Comparison of ENCODE assay signal across 24 cellular contexts in the genomic region with DNA sequence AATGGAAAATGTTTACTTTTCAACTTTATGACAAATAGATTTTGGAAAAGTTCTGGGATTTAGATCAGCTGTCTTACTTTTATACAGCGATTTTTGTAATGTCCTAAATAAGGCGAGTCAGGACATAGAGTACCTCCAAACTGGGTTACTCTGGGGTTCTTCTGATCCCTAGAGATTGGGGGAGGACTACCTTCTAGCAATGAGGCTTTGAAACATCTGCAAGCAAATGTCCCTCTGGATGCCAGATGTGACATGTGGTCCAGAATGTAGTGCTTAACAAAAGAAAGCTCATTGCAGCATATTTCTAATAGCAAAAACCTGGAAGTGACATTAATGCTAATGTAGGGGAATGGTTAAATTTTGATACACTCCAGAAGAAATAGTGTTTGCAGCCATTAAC.
"Had no signal": no experiment of that assay in that cellular context is flagged by ENCODE, and none has a peak within 500 bp of the region (broad histone marks: within the 10 kb centered on the region; RNA-seq: fewer than 3 reads in every experiment).

No MANE protein-coding gene starts in this region.

- H3K4me3 ChIP-seq: MG63 had no signal

- H3K27ac ChIP-seq: RWPE1 had no signal

- ATAC-seq: HepG2, Panc1, PC-3 had no signal

- H3K9me3 ChIP-seq: MG63 had no signal

- H3K27me3 ChIP-seq: MG63 had no signal

- DNase-seq: IMR-90, Karpas-422, KG1, MG63, NCI-H1092, NCI-H1105 treated with DMSO at 0.1 percent for 48 hours, NCI-H1417 treated with DMSO at 0.1 percent for 48 hours, NCI-H146, NCI-H1694 treated with DMSO at 0.1 percent for 48 hours, NCI-H1930, NCI-H2081, NCI-H2107, NCI-H2171, NCI-H226, NCI-H446, NCI-H510A, NCI-H524 treated with DMSO at 0.1 percent for 48 hours, NCI-H69, NCI-H774, PC-3, SHP77 had no signal
